In genomic region chr17:44216674-44217073, GRCh38 we compare ENCODE assay signal across 13 cellular contexts. TPM values are rescaled to one million over a fixed set of nuclear protein-coding genes. Genes with fewer than 3 reads are reported as not detected.
DNase-seq lines count a peak whose midpoint lies in the region; ATAC-seq and TF ChIP-seq lines count a peak whose summit lies in the region.
"Had no signal": no experiment of that assay in that cellular context is flagged by ENCODE, and none has a peak within 500 bp of the region (broad histone marks: within the 10 kb centered on the region; RNA-seq: fewer than 3 reads in every experiment).

No MANE protein-coding gene starts in this region.

- no peak overlapping the region for H3K27ac Mint-ChIP-seq in MCF 10A (ENCODE audit: low read depth, unreplicated experiment)
- H3K27ac Mint-ChIP-seq in endothelial cell (ENCODE audit: unreplicated experiment), result peak overlapping the region; percentile 44
- H3K27ac Mint-ChIP-seq in type B pancreatic cell, result peak overlapping the region; percentile 26

- H3K36me3 Mint-ChIP-seq in MCF 10A (ENCODE audit: insufficient read depth, unreplicated experiment), result peaks cover 56% of the 10 kb centered on the region
- peaks cover 32% of the 10 kb centered on the region for H3K36me3 Mint-ChIP-seq in endothelial cell (ENCODE audit: low read depth, unreplicated experiment)
- peaks cover 15% of the 10 kb centered on the region for H3K36me3 Mint-ChIP-seq in type B pancreatic cell

- H3K9me2 ChIP-seq in SU-DHL-6 (replicated peaks; ENCODE audit: insufficient read depth, low read length), result no peaks in the 10 kb centered on the region

- CTCF ChIA-PET in MCF 10A (lab: Yijun Ruan, JAX), result interaction anchor here (0.6 to 4.1 kb wide), 6 partner anchors 13 to 167 kb away, joined by 3 to 22 read pairs (median 4); partner anchors contain the start of gene SLC25A39

- H3F3A ChIP-seq in SU-DHL-6 (ENCODE audit: insufficient read depth) (peaks cover 13% of the 10 kb centered on the region), smooth muscle cell (ENCODE audit: low read depth) (peaks cover 2% of the 10 kb centered on the region)

- 97% methylated on average over 5 of the region's 5 CpGs for WGBS in smooth muscle cell (ENCODE audit: low lambda C conversion rate)

- no peaks in the 10 kb centered on the region for H3K36me3 ChIP-seq in breast epithelium
- H3K36me3 ChIP-seq in SU-DHL-6 (ENCODE audit: low read length), result peaks cover 11% of the 10 kb centered on the region
- H3K36me3 ChIP-seq in smooth muscle cell (ENCODE audit: low read depth), result no peaks in the 10 kb centered on the region

- H3K27me3 Mint-ChIP-seq in MCF 10A (ENCODE audit: insufficient read depth, unreplicated experiment), result no peaks in the 10 kb centered on the region
- H3K27me3 Mint-ChIP-seq in endothelial cell (ENCODE audit: unreplicated experiment), result peaks cover 25% of the 10 kb centered on the region
- H3K27me3 Mint-ChIP-seq in type B pancreatic cell, result no peaks in the 10 kb centered on the region

- ATAC-seq in sciatic nerve, result no peak

- peak overlapping the region; percentile 91 for H3K4me2 ChIP-seq in SU-DHL-6 (ENCODE audit: low read depth, low read length, poor library complexity, severe bottlenecking)
- no peak overlapping the region for H3K4me2 ChIP-seq in smooth muscle cell

- H4K20me1 ChIP-seq in SU-DHL-6 (ENCODE audit: low read depth, low read length) (no peaks in the 10 kb centered on the region), smooth muscle cell (ENCODE audit: low read depth) (peaks cover 30% of the 10 kb centered on the region)

- no peaks in the 10 kb centered on the region for H3K9me3 ChIP-seq in breast epithelium
- H3K9me3 ChIP-seq in SU-DHL-6 (ENCODE audit: insufficient read depth, low read length), result no peaks in the 10 kb centered on the region
- no peaks in the 10 kb centered on the region for H3K9me3 ChIP-seq in smooth muscle cell (replicated peaks; ENCODE audit: low read depth)

- intact Hi-C loops in MCF 10A (cut with micrococcal nuclease), result no loop called here
- intact Hi-C loops in breast epithelium (cut with DNase I; ENCODE audit: low total_unique reads), result loop anchor here (5.0 kb wide), 1 partner anchor 1994 kb away; no protein-coding TSS in a partner anchor
- intact Hi-C loops in sciatic nerve (cut with DNase I), result no loop called here

- H3K79me2 ChIP-seq in SU-DHL-6 (ENCODE audit: insufficient read depth, low read length) (peaks cover 31% of the 10 kb centered on the region), smooth muscle cell (ENCODE audit: low read depth) (peaks cover 27% of the 10 kb centered on the region)

- H3K9ac ChIP-seq in SU-DHL-6 (ENCODE audit: low read length), result peak overlapping the region; percentile 93
- H3K9ac ChIP-seq in smooth muscle cell (ENCODE audit: low read depth), result no peak overlapping the region

- H2AFZ ChIP-seq in SU-DHL-6 (ENCODE audit: low read depth, low read length, severe bottlenecking), result no peak overlapping the region
- H2AFZ ChIP-seq in smooth muscle cell (ENCODE audit: low read depth), result no peak overlapping the region

- H3K4me3 Mint-ChIP-seq in MCF 10A (ENCODE audit: unreplicated experiment) (peak overlapping the region; percentile 76), endothelial cell (ENCODE audit: unreplicated experiment) (peak overlapping the region; percentile 79), type B pancreatic cell (peak overlapping the region; percentile 84)

- POLR2A ChIA-PET in MCF 10A (lab: Yijun Ruan, JAX), result interaction anchor here (0.6 to 7.4 kb wide), 4 partner anchors 9 to 81 kb away, joined by 3 to 65 read pairs (median 6); partner anchors contain the start of genes ATXN7L3 and TMUB2

- TF ChIP-seq CTCF in MCF 10A (IDR thresholded peaks at IDR 0.05; ENCODE audit: unreplicated experiment), result no peak
- no peak for TF ChIP-seq CTCF in breast epithelium (IDR thresholded peaks at IDR 0.05)
- TF ChIP-seq CTCF in SU-DHL-6 (IDR thresholded peaks at IDR 0.05; ENCODE audit: insufficient read depth, low read length, poor library complexity, severe bottlenecking), result no peak
- no peak for TF ChIP-seq CTCF in endothelial cell (IDR thresholded peaks at IDR 0.05; ENCODE audit: unreplicated experiment)
- TF ChIP-seq CTCF in type B pancreatic cell (conservative IDR thresholded peaks at IDR 0.05), result no peak
- no peak for TF ChIP-seq CTCF in smooth muscle cell (IDR thresholded peaks at IDR 0.05; ENCODE audit: borderline replicate concordance, insufficient read depth, poor library complexity, severe bottlenecking)

- H3K4me1 Mint-ChIP-seq in MCF 10A (ENCODE audit: insufficient read depth, unreplicated experiment) (peaks cover 15% of the 10 kb centered on the region), endothelial cell (ENCODE audit: unreplicated experiment) (peaks cover 23% of the 10 kb centered on the region), type B pancreatic cell (ENCODE audit: unreplicated experiment) (peaks cover 15% of the 10 kb centered on the region)

- BruUV-seq in MCF 10A (replicated peaks; lab: Mats Ljungman, UMichigan), result no TSS peak

- TF ChIP-seq POLR2A in breast epithelium (IDR thresholded peaks at IDR 0.05), result no peak

- H3K27ac ChIP-seq in breast epithelium (no peak overlapping the region), SU-DHL-6 (ENCODE audit: low read depth, low read length) (peak overlapping the region; percentile 95), smooth muscle cell (ENCODE audit: low read depth) (no peak overlapping the region)

- H3K27me3 ChIP-seq in breast epithelium, result no peaks in the 10 kb centered on the region
- no peaks in the 10 kb centered on the region for H3K27me3 ChIP-seq in SU-DHL-6 (ENCODE audit: low read length)
- H3K27me3 ChIP-seq in smooth muscle cell (ENCODE audit: low read depth), result no peaks in the 10 kb centered on the region

- DNase-seq in MCF 10A (ENCODE audit: unreplicated experiment), result no peak
- no peak for DNase-seq in breast epithelium (ENCODE audit: low spot score in 2 of 2)
- DNase-seq in endothelial cell (ENCODE audit: low spot score), result no peak
- no peak for DNase-seq in type B pancreatic cell (ENCODE audit: extremely low spot score, unreplicated experiment)
- DNase-seq in sciatic nerve (ENCODE audit: low spot score), result no peak
- no peak for DNase-seq in NCI-H2107 treated with DMSO at 0.1 percent for 48 hours (lab: John Stamatoyannopoulos, UW; ENCODE audit: unreplicated experiment)
- no peak for DNase-seq in smooth muscle cell (lab: John Stamatoyannopoulos, UW; ENCODE audit: unreplicated experiment)
- DNase-seq: activated effector memory CD4-positive, alpha-beta T cell treated with anti-CD3 and anti-CD28 coated beads, Interleukin-2, amount 50 U/mL, for 16 hours; NCI-H526 treated with DMSO at 0.1 percent for 48 hours; T-helper 9 cell had no signal

- H3K4me3 ChIP-seq in breast epithelium (no peak overlapping the region), SU-DHL-6 (ENCODE audit: insufficient read depth, low read length, poor library complexity, severe bottlenecking) (peak overlapping the region; percentile 82), smooth muscle cell (no peak overlapping the region)

- H3K9me3 Mint-ChIP-seq in MCF 10A (ENCODE audit: unreplicated experiment), result no peaks in the 10 kb centered on the region
- H3K9me3 Mint-ChIP-seq in endothelial cell (ENCODE audit: unreplicated experiment), result no peaks in the 10 kb centered on the region
- H3K9me3 Mint-ChIP-seq in type B pancreatic cell, result no peaks in the 10 kb centered on the region

- H3K4me1 ChIP-seq in breast epithelium, result peaks cover 0 to 14% of the 10 kb centered on the region in 2 donors
- H3K4me1 ChIP-seq in smooth muscle cell (ENCODE audit: low read depth), result no peaks in the 10 kb centered on the region

RNA-seq across cellular contexts. Expression of gene UBTF, which starts 2.8 kb away (rescaled TPM):
- 71.4 and 79.7 TPM in 2 replicates for total RNA-seq in MCF 10A (2022)
- total RNA-seq in breast epithelium, result 10 to 100 TPM; 50.1 to 65.1 (median 60.6) TPM
- 63.8 TPM for total RNA-seq in endothelial cell (ENCODE audit: unreplicated experiment)
- 85.7 and 101 TPM in 2 replicates for total RNA-seq in type B pancreatic cell (ENCODE audit: low replicate concordance)
- 76.6 TPM for total RNA-seq in sciatic nerve
- total RNA-seq in smooth muscle cell, result 18.2 and 28.4 TPM in 2 replicates
- polyA plus RNA-seq in smooth muscle cell, result 22.1 and 29.2 TPM in 2 replicates

RNA-seq across cellular contexts. Expression of gene ATXN7L3, which starts 17.0 kb away (rescaled TPM):
- total RNA-seq in MCF 10A (2022), result 65.7 and 74.8 TPM in 2 replicates
- 10 to 100 TPM; 34.7 to 45.8 (median 38.3) TPM for total RNA-seq in breast epithelium
- total RNA-seq in endothelial cell (ENCODE audit: unreplicated experiment), result 152 TPM
- total RNA-seq in type B pancreatic cell (ENCODE audit: low replicate concordance), result 96.7 and 111 TPM in 2 replicates
- total RNA-seq in sciatic nerve, result 59.8 TPM
- 54.0 and 61.1 TPM in 2 replicates for total RNA-seq in smooth muscle cell
- polyA plus RNA-seq in smooth muscle cell, result 24.3 and 29.1 TPM in 2 replicates

RNA-seq across cellular contexts. Expression of gene TMUB2, which starts 29.9 kb away (rescaled TPM):
- total RNA-seq in MCF 10A (2022) (26.5 and 37.7 TPM in 2 replicates), breast epithelium (10 to 100 TPM; 36.0 to 52.0 (median 40.6) TPM), endothelial cell (ENCODE audit: unreplicated experiment) (39.2 TPM), type B pancreatic cell (ENCODE audit: low replicate concordance) (39.5 and 40.0 TPM in 2 replicates), sciatic nerve (33.0 TPM), smooth muscle cell (26.4 and 28.5 TPM in 2 replicates)
- polyA plus RNA-seq in smooth muscle cell, result 35.8 and 39.2 TPM in 2 replicates

RNA-seq across cellular contexts. Expression of gene ASB16, which starts 46.2 kb away (rescaled TPM):
- not detected in 2 replicates for total RNA-seq in MCF 10A (2022)
- under 1 TPM in 2 of 3 donors, not detected in 1; 0.29 to 0.33 TPM for total RNA-seq in breast epithelium
- total RNA-seq in endothelial cell (ENCODE audit: unreplicated experiment), result not detected
- 0.68 TPM in 1 of 2 replicates, not detected in the other for total RNA-seq in type B pancreatic cell (ENCODE audit: low replicate concordance)
- total RNA-seq in sciatic nerve, result 0.36 TPM
- total RNA-seq in smooth muscle cell, result 0.09 TPM in 1 of 2 replicates, not detected in the other
- 0.28 and 0.35 TPM in 2 replicates for polyA plus RNA-seq in smooth muscle cell
- total RNA-seq: mononuclear cell had no signal
- polyA plus RNA-seq: BJ had no signal

RNA-seq across cellular contexts. Expression of gene SLC4A1, which starts 51.3 kb away (rescaled TPM):
- total RNA-seq in MCF 10A (2022), result not detected in 2 replicates
- under 1 TPM in 1 of 3 donors, not detected in 2; 0.33 TPM for total RNA-seq in breast epithelium
- not detected for total RNA-seq in endothelial cell (ENCODE audit: unreplicated experiment)
- not detected in 2 replicates for total RNA-seq in type B pancreatic cell (ENCODE audit: low replicate concordance)
- total RNA-seq in sciatic nerve, result 47.6 TPM
- not detected in 2 replicates for total RNA-seq in smooth muscle cell
- not detected in 2 replicates for polyA plus RNA-seq in smooth muscle cell
- polyA plus RNA-seq: BJ had no signal
